In the genomic region with DNA sequence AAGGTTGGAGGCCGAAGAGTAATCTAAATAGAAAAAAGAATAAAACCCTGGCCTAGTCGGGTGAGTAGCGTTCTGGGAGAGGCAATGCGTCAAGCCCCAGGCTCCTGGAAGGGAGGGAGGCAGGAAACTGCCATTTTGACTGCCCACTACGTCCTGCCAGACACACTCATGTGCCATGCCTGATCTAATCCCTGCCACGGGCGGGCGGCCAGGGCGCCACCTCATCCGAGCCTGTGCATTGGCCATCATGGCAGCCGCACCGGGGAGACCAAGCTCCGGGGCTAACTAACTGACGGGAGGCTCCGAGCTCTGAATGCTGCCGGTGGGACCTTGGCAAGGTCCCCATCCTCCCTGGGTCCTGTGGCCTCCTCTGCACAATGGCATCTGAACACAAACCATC, we compare ENCODE assay signal across 18 cellular contexts.
A peak's percentile ranks its signal among the peaks of the same experiment; 100 is the strongest.
DNase-seq lines count a peak whose midpoint lies in the region; ATAC-seq and TF ChIP-seq lines count a peak whose summit lies in the region.
"Had no signal": no experiment of that assay in that cellular context is flagged by ENCODE, and none has a peak within 500 bp of the region (broad histone marks: within the 10 kb centered on the region; RNA-seq: fewer than 3 reads in every experiment).

No MANE protein-coding gene starts in this region.

- no peaks in the 10 kb centered on the region for H3K36me3 ChIP-seq in CD8-positive, alpha-beta T cell (ENCODE audit: insufficient read depth, low read length)
- H3K36me3 ChIP-seq: BE2C had no signal

- DNase-seq in NCI-H2029 (lab: John Stamatoyannopoulos, UW): peak; percentile 37
- DNase-seq in NCI-H2029 treated with DMSO at 0.1 percent for 48 hours (lab: John Stamatoyannopoulos, UW): no peak
- DNase-seq in G401 (ENCODE audit: low spot score): peak; percentile 42
- DNase-seq in NCI-H69 (lab: John Stamatoyannopoulos, UW): peak; percentile 31
- no peak for DNase-seq in CD8-positive, alpha-beta T cell
- DNase-seq: 8988T; ACHN; BE2C; Caco-2; Calu3; CD4-positive, alpha-beta memory T cell; CD4-positive, CD25-positive, alpha-beta regulatory T cell; DMS79 treated with DMSO at 0.1 percent for 48 hours; GDM1 had no signal

- H3K27ac Mint-ChIP-seq in CD8-positive, alpha-beta T cell: no peak overlapping the region
- H3K27ac Mint-ChIP-seq: CD4-positive, CD25-positive, alpha-beta regulatory T cell had no signal

- no peak for ATAC-seq in GM19023 (IDR thresholded peaks at IDR 0.05; ENCODE audit: unreplicated experiment)
- ATAC-seq in CD8-positive, alpha-beta T cell: no peak
- ATAC-seq: GM12878 had no signal

- in situ Hi-C loops in G401 (cut with HindIII; ENCODE audit: low sequenced_read_pairs): no loop called here

- H3K27ac ChIP-seq in CD8-positive, alpha-beta T cell (ENCODE audit: low read depth, low read length): no peak overlapping the region
- H3K27ac ChIP-seq: BLaER1 had no signal

- no peak overlapping the region for H3K4me3 ChIP-seq in CD8-positive, alpha-beta T cell (ENCODE audit: low read depth, low read length)
- H3K4me3 ChIP-seq: BLaER1, GM12878 had no signal

- no peaks in the 10 kb centered on the region for H3K4me1 ChIP-seq in CD8-positive, alpha-beta T cell (ENCODE audit: insufficient read depth, low read length)
- H3K4me1 ChIP-seq: BLaER1, Caco-2 had no signal

- CTCF ChIA-PET in CD8-positive, alpha-beta T cell (lab: Charles Lee): no interaction called here

- intact Hi-C loops in CD8-positive, alpha-beta T cell (cut with DNase I, micrococcal nuclease): no loop called here

- H3K4me3 Mint-ChIP-seq in CD8-positive, alpha-beta T cell: no peak overlapping the region
- H3K4me3 Mint-ChIP-seq: CD14-positive monocyte; CD4-positive, alpha-beta memory T cell; CD4-positive, CD25-positive, alpha-beta regulatory T cell had no signal

- no peaks in the 10 kb centered on the region for H3K27me3 Mint-ChIP-seq in CD8-positive, alpha-beta T cell (ENCODE audit: low read depth)
- H3K27me3 Mint-ChIP-seq: CD4-positive, alpha-beta memory T cell; CD4-positive, CD25-positive, alpha-beta regulatory T cell had no signal

- POLR2A ChIA-PET in CD8-positive, alpha-beta T cell (lab: Charles Lee): no interaction called here

- H3K9me3 ChIP-seq in CD8-positive, alpha-beta T cell (ENCODE audit: low read length): no peaks in the 10 kb centered on the region
- H3K9me3 ChIP-seq: BE2C, BLaER1, Caco-2 had no signal

- peaks cover 57% of the 10 kb centered on the region for H3K36me3 Mint-ChIP-seq in CD8-positive, alpha-beta T cell

- H3K4me1 Mint-ChIP-seq in CD8-positive, alpha-beta T cell (ENCODE audit: low read depth): no peaks in the 10 kb centered on the region
- H3K4me1 Mint-ChIP-seq: CD4-positive, alpha-beta memory T cell had no signal

- no peak for TF ChIP-seq CTCF in CD8-positive, alpha-beta T cell (IDR thresholded peaks at IDR 0.05)

- no peaks in the 10 kb centered on the region for H3K9me3 Mint-ChIP-seq in CD8-positive, alpha-beta T cell
- H3K9me3 Mint-ChIP-seq: CD14-positive monocyte; CD4-positive, alpha-beta memory T cell; CD4-positive, CD25-positive, alpha-beta regulatory T cell had no signal

- H3K27me3 ChIP-seq in CD8-positive, alpha-beta T cell (ENCODE audit: insufficient read depth, low read length): no peaks in the 10 kb centered on the region
- H3K27me3 ChIP-seq: BE2C, BLaER1 had no signal

Comparison
In these comparisons a context has a peak if more than half of its experiments do, and no peak if none do; other contexts are left out.
1. DNase-seq: peak in NCI-H2029 (single experiment), G401 (single experiment) and NCI-H69 (single experiment); none in NCI-H2029 treated with DMSO at 0.1 percent for 48 hours (single experiment) and CD8-positive, alpha-beta T cell (0 of 7).